In the genomic region with DNA sequence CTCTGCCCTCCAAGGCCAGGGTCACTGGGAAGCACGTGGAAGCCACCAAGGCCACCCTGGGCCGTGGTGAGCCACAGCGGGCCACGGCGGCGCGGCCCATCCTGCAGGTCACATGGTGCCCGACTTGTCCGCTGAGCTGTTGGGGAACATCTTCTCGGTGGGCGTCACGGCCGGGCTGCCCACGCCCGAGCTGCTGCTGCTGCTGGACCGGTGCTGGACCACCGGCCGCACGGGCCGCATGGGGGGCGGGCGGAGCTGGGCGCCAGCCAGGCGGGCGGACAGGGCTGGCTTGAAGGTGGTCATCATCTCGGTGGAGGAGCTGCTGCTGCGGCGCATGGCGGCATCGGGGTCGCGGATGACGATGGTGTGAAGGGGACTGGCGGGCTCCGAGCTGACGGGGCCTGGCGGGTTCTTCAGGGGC, we compare ENCODE assay signal across 23 cellular contexts.
"Had no signal": no experiment of that assay in that cellular context is flagged by ENCODE, and none has a peak within 500 bp of the region (broad histone marks: within the 10 kb centered on the region; RNA-seq: fewer than 3 reads in every experiment).

No MANE protein-coding gene starts in this region.

- ATAC-seq: activated CD4-positive, alpha-beta T cell treated with anti-CD3 and anti-CD28 coated beads for 36 hours; activated T-cell treated with anti-CD3 and anti-CD28 coated beads, Interleukin-2, amount 50 U/mL, for 72 hours; body of pancreas; esophagus mucosa had no signal

- H3K27me3 ChIP-seq: body of pancreas had no signal

- H3K27ac ChIP-seq: body of pancreas had no signal

- H3K4me1 ChIP-seq: body of pancreas had no signal

- FAIRE-seq: colon, frontal cortex had no signal

- H3K4me3 ChIP-seq: body of pancreas had no signal

- DNase-seq: activated CD4-positive, alpha-beta memory T cell treated with anti-CD3 and anti-CD28 coated beads, Interleukin-2, amount 10 ng/mL, durations not matched to agents 7 days and 5 days; activated CD4-positive, alpha-beta T cell treated with anti-CD3 and anti-CD28 coated beads for 36 hours; activated CD4-positive, alpha-beta T cell treated with anti-CD3 and anti-CD28 coated beads, Interleukin-2, amount 10 ng/mL, durations not matched to agents 7 days and 5 days; activated CD4-positive, alpha-beta T cell treated with anti-CD3 and anti-CD28 coated beads, Interleukin-2, amount 50 U/mL, for 4 hours; activated CD4-positive, CD25-positive, alpha-beta regulatory T cell; activated CD4-positive, CD25-positive, alpha-beta regulatory T cell treated with anti-CD3 and anti-CD28 coated beads, Interleukin-2, amount 50 U/mL, for 72 hours; activated CD8-positive, alpha-beta memory T cell treated with anti-CD3 and anti-CD28 coated beads, Interleukin-2, amount 50 U/mL, for 48 hours; activated gamma-delta T cell; activated naive CD4-positive, alpha-beta T cell; activated naive CD4-positive, alpha-beta T cell treated with anti-CD3 and anti-CD28 coated beads, Interleukin-2, amount 50 U/mL, for 16 hours; activated T-cell treated with anti-CD3 and anti-CD28 coated beads for 4 hours; activated T-cell treated with anti-CD3 and anti-CD28 coated beads, Interleukin-2, amount 50 U/mL, for 24 hours; activated T-cell treated with anti-CD3 and anti-CD28 coated beads, Interleukin-2, amount 50 U/mL, for 72 hours; amygdala; aorta; body of pancreas; caudate nucleus; effector CD8-positive, alpha-beta T cell; foreskin fibroblast; T-helper 2 cell had no signal

- H3K9me3 ChIP-seq: body of pancreas had no signal
